ENCODE assay signal across 12 cellular contexts in genomic region chr6:36605102-36605501, GRCh38. TPM values are rescaled to one million over a fixed set of nuclear protein-coding genes. Genes with fewer than 3 reads are reported as not detected.
DNase-seq lines count a peak whose midpoint lies in the region; ATAC-seq and TF ChIP-seq lines count a peak whose summit lies in the region.
"Had no signal": no experiment of that assay in that cellular context is flagged by ENCODE, and none has a peak within 500 bp of the region (broad histone marks: within the 10 kb centered on the region; RNA-seq: fewer than 3 reads in every experiment).

No MANE protein-coding gene starts in this region.

- H3K27me3 ChIP-seq in BLaER1: no peaks in the 10 kb centered on the region
- no peaks in the 10 kb centered on the region for H3K27me3 ChIP-seq in effector memory CD4-positive, alpha-beta T cell (replicated peaks; ENCODE audit: control insufficient read depth, insufficient read depth, low read length, poor library complexity, severe bottlenecking)

- H3K9ac ChIP-seq in BLaER1: no peak overlapping the region

- peak overlapping the region; percentile 26 for H3K27ac Mint-ChIP-seq in activated naive CD8-positive, alpha-beta T cell treated with anti-CD3 and anti-CD28 coated beads, Interleukin-2, amount 50 U/mL, for 24 hours
- H3K27ac Mint-ChIP-seq in natural killer cell treated with Interleukin-12 subunit alpha and Interleukin-12 subunit beta and Interleukin-15 and Interleukin-18, amount 100 ng/mL, for 72 hours: peak overlapping the region; percentile 57 to 65

- peaks cover 91% of the 10 kb centered on the region for H3K36me3 Mint-ChIP-seq in activated naive CD8-positive, alpha-beta T cell treated with anti-CD3 and anti-CD28 coated beads, Interleukin-2, amount 50 U/mL, for 24 hours (ENCODE audit: low read depth)
- peaks cover 54% of the 10 kb centered on the region for H3K36me3 Mint-ChIP-seq in natural killer cell treated with Interleukin-12 subunit alpha and Interleukin-12 subunit beta and Interleukin-15 and Interleukin-18, amount 100 ng/mL, for 72 hours

- peaks cover 99% of the 10 kb centered on the region for H3K36me3 ChIP-seq in BLaER1
- H3K36me3 ChIP-seq in effector memory CD4-positive, alpha-beta T cell (ENCODE audit: control insufficient read depth, insufficient read depth, low read length): peaks cover 81% of the 10 kb centered on the region

- H3K4me3 Mint-ChIP-seq in activated naive CD8-positive, alpha-beta T cell treated with anti-CD3 and anti-CD28 coated beads, Interleukin-2, amount 50 U/mL, for 24 hours: no peak overlapping the region
- no peak overlapping the region for H3K4me3 Mint-ChIP-seq in natural killer cell treated with Interleukin-12 subunit alpha and Interleukin-12 subunit beta and Interleukin-15 and Interleukin-18, amount 100 ng/mL, for 72 hours

- no peak overlapping the region for H3K27ac ChIP-seq in BLaER1
- no peak overlapping the region for H3K27ac ChIP-seq in effector memory CD4-positive, alpha-beta T cell (ENCODE audit: insufficient read depth, low read length, poor library complexity, severe bottlenecking)
- H3K27ac ChIP-seq: prostate gland had no signal

- H4K20me1 ChIP-seq in BLaER1: peaks cover 100% of the 10 kb centered on the region

- in situ Hi-C loops in GM18951 (cut with MboI; ENCODE audit: low sequenced_read_pairs, unreplicated experiment): loop anchor here (25.0 kb wide), 2 partner anchors 382 to 607 kb away; partner anchors contain the start of gene MTCH1

- no peaks in the 10 kb centered on the region for H3K9me3 Mint-ChIP-seq in activated naive CD8-positive, alpha-beta T cell treated with anti-CD3 and anti-CD28 coated beads, Interleukin-2, amount 50 U/mL, for 24 hours
- no peaks in the 10 kb centered on the region for H3K9me3 Mint-ChIP-seq in natural killer cell treated with Interleukin-12 subunit alpha and Interleukin-12 subunit beta and Interleukin-15 and Interleukin-18, amount 100 ng/mL, for 72 hours

- no peak overlapping the region for H3K4me3 ChIP-seq in BLaER1
- H3K4me3 ChIP-seq in effector memory CD4-positive, alpha-beta T cell (ENCODE audit: insufficient read depth, low read depth, low read length, poor library complexity, severe bottlenecking): no peak overlapping the region
- H3K4me3 ChIP-seq: prostate gland had no signal

- peaks cover 89% of the 10 kb centered on the region for H3K4me1 ChIP-seq in BLaER1
- peaks cover 33% of the 10 kb centered on the region for H3K4me1 ChIP-seq in effector memory CD4-positive, alpha-beta T cell (ENCODE audit: control insufficient read depth, insufficient read depth, low read length, poor library complexity, severe bottlenecking)

- DNase-seq in activated naive CD8-positive, alpha-beta T cell treated with anti-CD3 and anti-CD28 coated beads, Interleukin-2, amount 50 U/mL, for 24 hours: no peak
- DNase-seq in natural killer cell treated with Interleukin-12 subunit alpha and Interleukin-12 subunit beta and Interleukin-15 and Interleukin-18, amount 100 ng/mL, for 72 hours (ENCODE audit: low spot score): no peak
- DNase-seq in middle frontal gyrus (ENCODE audit: extremely low spot score, low spot score) (no peak), nucleus accumbens (lab: John Stamatoyannopoulos, UW) (no peak)
- DNase-seq in effector memory CD4-positive, alpha-beta T cell: no peak
- DNase-seq: midbrain; NCI-H2227 treated with DMSO at 0.1 percent for 48 hours; stimulated activated CD4-positive, alpha-beta T cell treated with anti-CD3 and anti-CD28 coated beads, Interleukin-2, amount 100 ng/mL, for 24 hours had no signal

- H3K27me3 Mint-ChIP-seq in activated naive CD8-positive, alpha-beta T cell treated with anti-CD3 and anti-CD28 coated beads, Interleukin-2, amount 50 U/mL, for 24 hours: no peaks in the 10 kb centered on the region
- H3K27me3 Mint-ChIP-seq in natural killer cell treated with Interleukin-12 subunit alpha and Interleukin-12 subunit beta and Interleukin-15 and Interleukin-18, amount 100 ng/mL, for 72 hours: no peaks in the 10 kb centered on the region

- ATAC-seq in activated naive CD8-positive, alpha-beta T cell treated with anti-CD3 and anti-CD28 coated beads, Interleukin-2, amount 50 U/mL, for 24 hours: no peak
- no peak for ATAC-seq in natural killer cell treated with Interleukin-12 subunit alpha and Interleukin-12 subunit beta and Interleukin-15 and Interleukin-18, amount 100 ng/mL, for 72 hours
- no peak for ATAC-seq in HG02759 (IDR thresholded peaks at IDR 0.05; ENCODE audit: unreplicated experiment)

- peaks cover 70% of the 10 kb centered on the region for H3K4me1 Mint-ChIP-seq in activated naive CD8-positive, alpha-beta T cell treated with anti-CD3 and anti-CD28 coated beads, Interleukin-2, amount 50 U/mL, for 24 hours
- H3K4me1 Mint-ChIP-seq in natural killer cell treated with Interleukin-12 subunit alpha and Interleukin-12 subunit beta and Interleukin-15 and Interleukin-18, amount 100 ng/mL, for 72 hours (ENCODE audit: low read depth in 2 of 2): peaks cover 50 to 70% of the 10 kb centered on the region in 2 donors

- TF ChIP-seq POLR2A in GM18951 (IDR thresholded peaks at IDR 0.05; ENCODE audit: extremely low read depth, insufficient read depth, insufficient read length): peak; percentile 8

- H3K9me3 ChIP-seq in BLaER1: no peaks in the 10 kb centered on the region
- H3K9me3 ChIP-seq in effector memory CD4-positive, alpha-beta T cell (ENCODE audit: control insufficient read depth, low read length): no peaks in the 10 kb centered on the region
- H3K9me3 ChIP-seq: prostate gland had no signal

- peak overlapping the region; percentile 82 for H3K4me2 ChIP-seq in BLaER1

RNA-seq across cellular contexts. Expression of gene SRSF3, which starts 10.9 kb away (rescaled TPM):
- total RNA-seq in natural killer cell treated with Interleukin-12 subunit alpha and Interleukin-12 subunit beta and Interleukin-15 and Interleukin-18, amount 100 ng/mL, for 72 hours: 100 to 1,000 TPM; 455 to 498 TPM

RNA-seq across cellular contexts. Expression of gene STK38, which starts 57.8 kb away (rescaled TPM):
- 10 to 100 TPM; 26.4 to 32.5 TPM for total RNA-seq in natural killer cell treated with Interleukin-12 subunit alpha and Interleukin-12 subunit beta and Interleukin-15 and Interleukin-18, amount 100 ng/mL, for 72 hours
